Comparison of ENCODE assay signal across 9 cellular contexts in genomic region chr12:69553626-69554248, GRCh38. TPM values are rescaled to one million over a fixed set of nuclear protein-coding genes. Genes with fewer than 3 reads are reported as not detected.
DNase-seq lines count a peak whose midpoint lies in the region; ATAC-seq and TF ChIP-seq lines count a peak whose summit lies in the region.
"Had no signal": no experiment of that assay in that cellular context is flagged by ENCODE, and none has a peak within 500 bp of the region (broad histone marks: within the 10 kb centered on the region; RNA-seq: fewer than 3 reads in every experiment).

No MANE protein-coding gene starts in this region.

- H2BK5ac ChIP-seq in H9 (ENCODE audit: insufficient read length, low read length), result no peak overlapping the region

- H3K9me3 ChIP-seq in H9 (ENCODE audit: control insufficient read depth, low read depth, low read length), result no peaks in the 10 kb centered on the region
- no peaks in the 10 kb centered on the region for H3K9me3 ChIP-seq in prostate gland

- TF ChIP-seq POLR2A in prostate gland (IDR thresholded peaks at IDR 0.05), result no peak

- no peak for TF ChIP-seq CTCF in H9 (conservative IDR thresholded peaks at IDR 0.05)
- no peak for TF ChIP-seq CTCF in epithelial cell of esophagus (IDR thresholded peaks at IDR 0.05; ENCODE audit: insufficient read depth, low read depth, low read length, missing control alignments)
- TF ChIP-seq CTCF in prostate gland (IDR thresholded peaks at IDR 0.05), result no peak
- no peak for TF ChIP-seq CTCF in GM13976 (IDR thresholded peaks at IDR 0.05; ENCODE audit: borderline replicate concordance, control extremely low read depth, extremely low read depth, insufficient read depth, missing control alignments)

- ATAC-seq in HG03097 (IDR thresholded peaks at IDR 0.05; ENCODE audit: low FRiP score, unreplicated experiment) (no peak), GM21423 (IDR thresholded peaks at IDR 0.05; ENCODE audit: unreplicated experiment) (no peak)

- no peak overlapping the region for H4K8ac ChIP-seq in H9 (replicated peaks; ENCODE audit: insufficient read length, low read depth, low read length)

- H4K20me1 ChIP-seq in H9 (ENCODE audit: control insufficient read depth, insufficient read depth, insufficient read length), result no peaks in the 10 kb centered on the region

- H3K9ac ChIP-seq in H9 (ENCODE audit: extremely low read depth, insufficient read length, low read length), result no peak overlapping the region
- H3K9ac ChIP-seq: KMS-11 had no signal

- no peaks in the 10 kb centered on the region for H3K23me2 ChIP-seq in H9 (ENCODE audit: insufficient read length, low read depth, low read length, poor library complexity, severe bottlenecking)

- intact Hi-C loops in prostate gland (cut with DNase I), result no loop called here

- no peak overlapping the region for H3K4me3 Mint-ChIP-seq in H9

- peaks cover 2% of the 10 kb centered on the region for H3K79me1 ChIP-seq in H9 (ENCODE audit: insufficient read depth, low read depth, low read length, poor library complexity, severe bottlenecking)

- no peaks in the 10 kb centered on the region for H3K79me2 ChIP-seq in H9 (ENCODE audit: insufficient read depth, low read length)

- H3K27me3 ChIP-seq in H9 (ENCODE audit: insufficient read depth, low read length) (no peaks in the 10 kb centered on the region), prostate gland (replicated peaks; ENCODE audit: insufficient read depth) (no peaks in the 10 kb centered on the region)

- no peak overlapping the region for H4K5ac ChIP-seq in H9 (ENCODE audit: insufficient read length, low read depth, low read length)

- H3K4me3 ChIP-seq in epithelial cell of esophagus (ENCODE audit: low read length), result no peak overlapping the region
- H3K4me3 ChIP-seq in prostate gland, result no peak overlapping the region

- no peak overlapping the region for H3K14ac ChIP-seq in H9 (ENCODE audit: insufficient read depth, low read length)

- H3K27ac ChIP-seq in H9 (ENCODE audit: insufficient read length, low read depth, low read length) (no peak overlapping the region), prostate gland (no peak overlapping the region)
- H3K27ac ChIP-seq: KMS-11 had no signal

- no peak overlapping the region for H3T11ph ChIP-seq in H9 (ENCODE audit: low read length)

- no peaks in the 10 kb centered on the region for H3K36me3 ChIP-seq in prostate gland

- H3K4me1 ChIP-seq in H9 (ENCODE audit: insufficient read depth, low read length) (no peaks in the 10 kb centered on the region), prostate gland (replicated peaks) (no peaks in the 10 kb centered on the region)

- WGBS in H9 (ENCODE audit: extremely low coverage, insufficient read length, low lambda C conversion rate), result no CpG with 5 or more reads among the region's 2 CpGs
- WGBS in prostate gland, result 53% methylated on average over 2 of the region's 2 CpGs

- H3K27me3 Mint-ChIP-seq in H9 (ENCODE audit: low read depth), result no peaks in the 10 kb centered on the region

- no peaks in the 10 kb centered on the region for H3K9me3 Mint-ChIP-seq in H9

- H2AK5ac ChIP-seq in H9 (ENCODE audit: insufficient read length, low read length), result no peak overlapping the region

- no peak overlapping the region for H2BK120ac ChIP-seq in H9 (ENCODE audit: low read depth, low read length, poor library complexity, severe bottlenecking)

- no peak overlapping the region for H3K4ac ChIP-seq in H9 (ENCODE audit: low read depth, low read length)

- no peak overlapping the region for H2BK20ac ChIP-seq in H9 (ENCODE audit: low read depth, low read length, poor library complexity, severe bottlenecking)

- in situ Hi-C loops in GM13976 (cut with MboI; ENCODE audit: low sequenced_read_pairs, unreplicated experiment), result loop anchor here (25.0 kb wide), 1 partner anchor 166 kb away; no protein-coding TSS in a partner anchor

- no peak overlapping the region for H3K4me2 ChIP-seq in H9 (ENCODE audit: insufficient read depth, insufficient read length, low read length)
- H3K4me2 ChIP-seq: KMS-11 had no signal

- H3K56ac ChIP-seq in H9 (ENCODE audit: insufficient read length, low read depth, low read length), result no peak overlapping the region

- no peak for DNase-seq in H9
- DNase-seq in NCI-H69 (lab: John Stamatoyannopoulos, UW), result peak; percentile 76
- peak; percentile 94 for DNase-seq in epithelial cell of esophagus (ENCODE audit: low read depth)
- peak; percentile 41 for DNase-seq in prostate gland (ENCODE audit: low spot score)
- no peak for DNase-seq in stimulated activated CD4-positive, alpha-beta T cell treated with anti-CD3 and anti-CD28 coated beads, Interleukin-12 subunit alpha, Interleukin-12 subunit beta, amount 100 ng/mL, for 4 hours
- DNase-seq in GM13976 (ENCODE audit: low spot score), result no peak

- no peak overlapping the region for H2AFZ ChIP-seq in H9 (ENCODE audit: low read length)

- no peaks in the 10 kb centered on the region; a peak in 1 of 7 replicates for H3K36me3 Mint-ChIP-seq in H9 (ENCODE audit: insufficient read depth in 1 of 3, low read depth in 3 of 3)

- peaks cover 1 to 5% of the 10 kb centered on the region in 2 experiments for H3K4me1 Mint-ChIP-seq in H9

- H3K18ac ChIP-seq in H9 (ENCODE audit: insufficient read length, low read depth, low read length), result no peak overlapping the region

- H4K91ac ChIP-seq in H9 (ENCODE audit: insufficient read length, low read depth, low read length), result no peak overlapping the region

- H2BK15ac ChIP-seq in H9 (ENCODE audit: low read depth, low read length), result no peak overlapping the region

- H2BK12ac ChIP-seq in H9 (ENCODE audit: insufficient read length, low read depth, low read length), result no peak overlapping the region

- peak overlapping the region in 2 of 3 experiments; percentile 52 to 61; a peak in 3 of 7 replicates for H3K27ac Mint-ChIP-seq in H9

- H3K23ac ChIP-seq in H9 (ENCODE audit: insufficient read length, low read depth, low read length), result no peak overlapping the region

RNA-seq across cellular contexts. Expression of gene CCT2, which starts 31.5 kb away (rescaled TPM):
- total RNA-seq in H9 (2021) (391 and 405 TPM in 2 replicates), prostate gland (100 to 1,000 TPM in 1 of 2 donors, 10 to 100 TPM in 1; 86.7 to 116 TPM)

RNA-seq across cellular contexts. Expression of gene LRRC10, which starts 57.0 kb away (rescaled TPM):
- total RNA-seq in H9 (2021) (not detected in 2 replicates), prostate gland (not detected)

Comparison
In these comparisons a context has a peak if more than half of its experiments do, and no peak if none do; other contexts are left out.
1. DNase-seq: peak in NCI-H69 (single experiment), epithelial cell of esophagus (single experiment) and prostate gland (single experiment); none in H9 (single experiment), stimulated activated CD4-positive, alpha-beta T cell treated with anti-CD3 and anti-CD28 coated beads, Interleukin-12 subunit alpha, Interleukin-12 subunit beta, amount 100 ng/mL, for 4 hours (single experiment) and GM13976 (single experiment).